In the genomic region with DNA sequence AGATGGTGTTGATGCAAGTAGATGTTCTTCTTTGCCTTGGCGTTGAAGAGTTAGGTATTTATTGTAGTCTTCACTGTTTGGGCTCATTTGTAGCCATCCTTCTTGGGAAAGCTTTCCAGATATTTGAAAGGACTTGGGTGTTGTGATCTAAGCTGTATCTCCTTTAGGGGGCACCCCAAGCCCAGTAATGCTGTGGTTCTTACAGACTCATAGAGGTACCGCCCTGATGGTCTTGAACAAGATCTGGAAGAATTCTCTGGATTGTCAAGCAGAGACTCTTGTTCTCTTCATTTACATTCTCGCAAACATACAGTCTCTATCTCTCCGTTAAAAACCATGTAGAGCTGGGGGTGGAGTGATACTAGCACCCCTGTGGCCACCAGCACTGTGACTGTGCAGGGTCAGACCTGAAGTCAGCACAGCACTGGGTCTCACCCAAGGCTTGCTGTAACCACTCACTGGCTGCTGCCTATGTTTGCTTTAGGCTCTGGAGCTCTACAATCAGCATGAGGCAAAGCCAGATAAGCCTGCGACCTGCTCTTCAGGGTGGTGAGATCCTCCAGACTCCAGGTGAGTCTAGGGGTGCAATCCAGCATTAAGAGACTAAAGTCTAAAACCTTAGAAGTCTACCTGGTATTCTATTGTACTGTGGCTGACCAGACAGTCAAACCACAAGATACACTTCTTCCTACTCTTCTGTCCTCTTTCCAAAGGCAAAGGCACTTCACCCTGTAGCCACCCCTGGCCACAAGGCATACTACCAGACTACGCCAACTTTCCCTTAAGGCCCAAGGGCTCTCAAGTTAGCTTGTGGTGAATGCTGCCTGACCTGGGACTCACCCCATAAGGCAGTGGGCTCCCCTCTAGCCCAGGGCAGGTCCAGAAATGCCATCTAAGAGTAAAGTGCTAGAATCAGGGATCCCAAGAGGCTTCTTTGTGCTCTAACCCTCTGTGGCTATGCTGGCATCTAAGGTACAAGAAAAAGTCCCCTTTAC, we compare ENCODE assay signal across 8 cellular contexts.
DNase-seq lines count a peak whose midpoint lies in the region; ATAC-seq and TF ChIP-seq lines count a peak whose summit lies in the region.

No MANE protein-coding gene starts in this region.

- H3K9me3 Mint-ChIP-seq in endodermal cell = peaks cover 25% of the 10 kb centered on the region
- H3K9me3 Mint-ChIP-seq in T-helper 2 cell treated with Interferon-gamma antibody and Interleukin-4, amounts not matched to agents 5 μg/mL and 100 μg/mL, for 36 hours = no peaks in the 10 kb centered on the region

- DNase-seq in AG10803 (ENCODE audit: low read depth) (peak; percentile 90), NCI-H460 (ENCODE audit: extremely low read depth, low read depth) (peak; percentile 51), endodermal cell (peak; percentile 85), retinal pigment epithelial cell (ENCODE audit: low read depth) (peak; percentile 38), DMS114 treated with DMSO at 0.1 percent for 48 hours (lab: John Stamatoyannopoulos, UW; ENCODE audit: unreplicated experiment) (no peak)
- DNase-seq in T-helper 2 cell treated with Interferon-gamma antibody and Interleukin-4, amounts not matched to agents 5 μg/mL and 100 μg/mL, for 36 hours (ENCODE audit: low spot score) = no peak

- H3K4me3 Mint-ChIP-seq in endodermal cell = no peak overlapping the region
- no peak overlapping the region for H3K4me3 Mint-ChIP-seq in T-helper 2 cell treated with Interferon-gamma antibody and Interleukin-4, amounts not matched to agents 5 μg/mL and 100 μg/mL, for 36 hours

- H3K4me3 ChIP-seq in AG10803 (ENCODE audit: low read length) (no peak overlapping the region), endodermal cell (ENCODE audit: low read length) (peak overlapping the region; percentile 32), retinal pigment epithelial cell (ENCODE audit: low read length) (no peak overlapping the region)

- no peak overlapping the region for H3K27ac ChIP-seq in endodermal cell (ENCODE audit: low read depth, low read length)

- H3K27me3 ChIP-seq in endodermal cell (ENCODE audit: control insufficient read depth, insufficient read depth, low read length, poor library complexity, severe bottlenecking) = no peaks in the 10 kb centered on the region

- 77 to 94% methylated on average over 2 to 6 of the region's 6 CpGs for WGBS in endodermal cell (ENCODE audit: insufficient coverage in 1 of 2, insufficient read length in 1 of 2), 2 experiments

- peaks cover 33% of the 10 kb centered on the region for H3K36me3 Mint-ChIP-seq in endodermal cell (ENCODE audit: low read depth)
- H3K36me3 Mint-ChIP-seq in T-helper 2 cell treated with Interferon-gamma antibody and Interleukin-4, amounts not matched to agents 5 μg/mL and 100 μg/mL, for 36 hours (ENCODE audit: low read depth) = no peaks in the 10 kb centered on the region

- peak; percentile 75 for TF ChIP-seq CTCF in AG10803 (conservative IDR thresholded peaks at IDR 0.05; ENCODE audit: low read length)
- peak; percentile 85 for TF ChIP-seq CTCF in endodermal cell (conservative IDR thresholded peaks at IDR 0.05)
- TF ChIP-seq CTCF in retinal pigment epithelial cell (conservative IDR thresholded peaks at IDR 0.05; ENCODE audit: low read depth, low read length) = peak; percentile 59

- peaks cover 12% of the 10 kb centered on the region for H3K9me3 ChIP-seq in endodermal cell (ENCODE audit: control insufficient read depth, low read length)

- H3K27me3 Mint-ChIP-seq in endodermal cell (ENCODE audit: insufficient read depth) = no peaks in the 10 kb centered on the region
- no peaks in the 10 kb centered on the region for H3K27me3 Mint-ChIP-seq in T-helper 2 cell treated with Interferon-gamma antibody and Interleukin-4, amounts not matched to agents 5 μg/mL and 100 μg/mL, for 36 hours (ENCODE audit: low read depth)

- ATAC-seq in GM18502 (IDR thresholded peaks at IDR 0.05; ENCODE audit: poor library complexity, unreplicated experiment) = peak; percentile 54
- ATAC-seq in HG03469 (IDR thresholded peaks at IDR 0.05; ENCODE audit: unreplicated experiment) = no peak

- H3K4me1 ChIP-seq in endodermal cell (ENCODE audit: control insufficient read depth, insufficient read depth, low read length) = peaks cover 4% of the 10 kb centered on the region

- no peak overlapping the region for H3K9ac ChIP-seq in endodermal cell (ENCODE audit: extremely low read depth, low read length, poor library complexity, severe bottlenecking)

- no peak overlapping the region for H3K27ac Mint-ChIP-seq in endodermal cell
- H3K27ac Mint-ChIP-seq in T-helper 2 cell treated with Interferon-gamma antibody and Interleukin-4, amounts not matched to agents 5 μg/mL and 100 μg/mL, for 36 hours = no peak overlapping the region

- H3K4me1 Mint-ChIP-seq in endodermal cell = peaks cover 8% of the 10 kb centered on the region
- H3K4me1 Mint-ChIP-seq in T-helper 2 cell treated with Interferon-gamma antibody and Interleukin-4, amounts not matched to agents 5 μg/mL and 100 μg/mL, for 36 hours (ENCODE audit: low read depth) = no peaks in the 10 kb centered on the region

- H3K36me3 ChIP-seq in endodermal cell (ENCODE audit: control insufficient read depth, insufficient read depth, low read length) = no peaks in the 10 kb centered on the region

Comparison
In these comparisons a context has a peak if more than half of its experiments do, and no peak if none do; other contexts are left out.
1. DNase-seq: peak in AG10803 (single experiment), NCI-H460 (single experiment), endodermal cell (single experiment) and retinal pigment epithelial cell (single experiment); none in DMS114 treated with DMSO at 0.1 percent for 48 hours (single experiment) and T-helper 2 cell treated with Interferon-gamma antibody and Interleukin-4, amounts not matched to agents 5 μg/mL and 100 μg/mL, for 36 hours (single experiment).
2. Peak in every context shown above with its lines, with median percentiles within 50 percentile points of each other: CTCF ChIP-seq.